Comparison of ENCODE assay signal across 20 cellular contexts in genomic region chr19:52196256-52196967, GRCh38.
"Had no signal": no experiment of that assay in that cellular context is flagged by ENCODE, and none has a peak within 500 bp of the region (broad histone marks: within the 10 kb centered on the region; RNA-seq: fewer than 3 reads in every experiment).

No MANE protein-coding gene starts in this region.

- DNase-seq: activated CD4-positive, alpha-beta T cell treated with anti-CD3 and anti-CD28 coated beads, Interleukin-2, amount 50 U/mL, for 48 hours; activated CD8-positive, alpha-beta memory T cell treated with anti-CD3 and anti-CD28 coated beads, Interleukin-2, amount 10 ng/mL, durations not matched to agents 7 days and 5 days; activated effector memory CD4-positive, alpha-beta T cell treated with anti-CD3 and anti-CD28 coated beads, Interleukin-2, amount 50 U/mL, for 16 hours; immature natural killer cell; kidney glomerular epithelial cell; naive B cell; stimulated activated CD4-positive, alpha-beta T cell treated with anti-CD3 and anti-CD28 coated beads, Interleukin-2, amount 100 ng/mL, for 24 hours; stimulated activated naive CD8-positive, alpha-beta T cell treated with anti-CD3 and anti-CD28 coated beads, Interleukin-15, amount 100 ng/mL, for 72 hours; T-helper 17 cell; transverse colon; WERI-Rb-1 had no signal

- ATAC-seq: activated CD8-positive, alpha-beta memory T cell treated with anti-CD3 and anti-CD28 coated beads, Interleukin-2, amount 10 ng/mL, durations not matched to agents 7 days and 5 days; activated naive CD4-positive, alpha-beta T cell treated with anti-CD3 and anti-CD28 coated beads, Interleukin-2, amount 50 U/mL, for 72 hours; stimulated activated naive CD8-positive, alpha-beta T cell treated with anti-CD3 and anti-CD28 coated beads, Interleukin-15, amount 100 ng/mL, for 72 hours; T-helper 17 cell had no signal

- H3K27ac ChIP-seq: coronary artery, suprapubic skin, transverse colon, vagina, WERI-Rb-1 had no signal

- H3K9me3 ChIP-seq: suprapubic skin, transverse colon, vagina had no signal

- H3K27me3 Mint-ChIP-seq: activated CD8-positive, alpha-beta memory T cell treated with anti-CD3 and anti-CD28 coated beads, Interleukin-2, amount 10 ng/mL, durations not matched to agents 7 days and 5 days; central memory CD8-positive, alpha-beta T cell; memory B cell; naive B cell; progenitor cell of endocrine pancreas; stimulated activated naive CD8-positive, alpha-beta T cell treated with anti-CD3 and anti-CD28 coated beads, Interleukin-15, amount 100 ng/mL, for 72 hours; T-helper 17 cell had no signal

- H3K4me3 ChIP-seq: coronary artery, suprapubic skin, transverse colon, vagina had no signal

- H3K9me3 Mint-ChIP-seq: activated naive CD4-positive, alpha-beta T cell treated with anti-CD3 and anti-CD28 coated beads, Interleukin-2, amount 50 U/mL, for 72 hours; brain; central memory CD8-positive, alpha-beta T cell; immature natural killer cell; memory B cell; naive B cell; neural crest cell; stimulated activated naive CD8-positive, alpha-beta T cell treated with anti-CD3 and anti-CD28 coated beads, Interleukin-15, amount 100 ng/mL, for 72 hours had no signal

- H3K4me3 Mint-ChIP-seq: activated CD8-positive, alpha-beta memory T cell treated with anti-CD3 and anti-CD28 coated beads, Interleukin-2, amount 10 ng/mL, durations not matched to agents 7 days and 5 days; brain; central memory CD8-positive, alpha-beta T cell; immature natural killer cell; memory B cell; stimulated activated naive CD8-positive, alpha-beta T cell treated with anti-CD3 and anti-CD28 coated beads, Interleukin-15, amount 100 ng/mL, for 72 hours; T-helper 17 cell had no signal

- H3K27me3 ChIP-seq: suprapubic skin, transverse colon, vagina had no signal

- H3K27ac Mint-ChIP-seq: activated CD8-positive, alpha-beta memory T cell treated with anti-CD3 and anti-CD28 coated beads, Interleukin-2, amount 10 ng/mL, durations not matched to agents 7 days and 5 days; activated naive CD4-positive, alpha-beta T cell treated with anti-CD3 and anti-CD28 coated beads, Interleukin-2, amount 50 U/mL, for 72 hours; naive B cell; progenitor cell of endocrine pancreas; T-helper 17 cell had no signal
